In the genomic region with DNA sequence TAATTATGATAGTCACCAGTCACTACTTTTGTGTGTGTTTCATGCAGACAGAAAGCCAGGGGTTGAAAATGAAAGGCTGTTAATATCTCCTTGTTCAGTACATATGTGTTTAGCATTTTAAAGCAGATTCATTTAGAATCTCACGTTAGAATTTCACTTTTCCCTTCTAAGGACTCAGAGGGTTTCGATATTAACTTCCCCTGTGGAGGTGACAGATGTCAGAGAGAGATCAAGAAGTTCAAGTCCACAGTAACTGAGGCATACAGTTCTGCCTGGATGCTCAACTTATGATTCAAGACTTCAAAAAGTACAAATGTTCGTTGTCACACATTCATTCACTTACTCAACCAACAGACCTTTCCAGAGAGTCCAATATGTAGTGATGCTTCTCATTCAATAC, we compare ENCODE assay signal across 11 cellular contexts.
DNase-seq lines count a peak whose midpoint lies in the region; ATAC-seq and TF ChIP-seq lines count a peak whose summit lies in the region.
"Had no signal": no experiment of that assay in that cellular context is flagged by ENCODE, and none has a peak within 500 bp of the region (broad histone marks: within the 10 kb centered on the region; RNA-seq: fewer than 3 reads in every experiment).

No MANE protein-coding gene starts in this region.

- no peak for DNase-seq in activated naive CD8-positive, alpha-beta T cell treated with anti-CD3 and anti-CD28 coated beads, Interleukin-2, amount 50 U/mL, for 24 hours
- DNase-seq in activated naive CD8-positive, alpha-beta T cell treated with anti-CD3 and anti-CD28 coated beads for 36 hours: no peak
- DNase-seq in SW 1271 (lab: John Stamatoyannopoulos, UW) (no peak), NCI-H2029 treated with DMSO at 0.1 percent for 48 hours (lab: John Stamatoyannopoulos, UW) (no peak), tibial nerve (ENCODE audit: low spot score in 2 of 2) (no peak)
- no peak for DNase-seq in activated T-helper 2 cell treated with anti-CD3 and anti-CD28 coated beads, Interferon-gamma antibody, Interleukin-2, Interleukin-4, amounts not matched to agents 10 μg/mL and 5 μg/mL and 100 μg/mL, durations not matched to agents 14 hours and 24 hours and 36 hours (ENCODE audit: low spot score)
- DNase-seq: left colon, NCI-H146 had no signal

- no peak for TF ChIP-seq EP300 in tibial nerve (IDR thresholded peaks at IDR 0.05)

- WGBS in tibial nerve, 2 donors: 71 to 82% methylated on average over 3 of the region's 3 CpGs

- H3K4me1 Mint-ChIP-seq in activated naive CD8-positive, alpha-beta T cell treated with anti-CD3 and anti-CD28 coated beads, Interleukin-2, amount 50 U/mL, for 24 hours: peaks cover 18% of the 10 kb centered on the region
- peaks cover 2% of the 10 kb centered on the region for H3K4me1 Mint-ChIP-seq in activated naive CD8-positive, alpha-beta T cell treated with anti-CD3 and anti-CD28 coated beads for 36 hours
- peaks cover 9% of the 10 kb centered on the region for H3K4me1 Mint-ChIP-seq in activated T-helper 2 cell treated with anti-CD3 and anti-CD28 coated beads, Interferon-gamma antibody, Interleukin-2, Interleukin-4, amounts not matched to agents 10 μg/mL and 5 μg/mL and 100 μg/mL, durations not matched to agents 14 hours and 24 hours and 36 hours (ENCODE audit: low read depth)

- H3K9me3 Mint-ChIP-seq in activated naive CD8-positive, alpha-beta T cell treated with anti-CD3 and anti-CD28 coated beads, Interleukin-2, amount 50 U/mL, for 24 hours: no peaks in the 10 kb centered on the region
- H3K9me3 Mint-ChIP-seq in activated naive CD8-positive, alpha-beta T cell treated with anti-CD3 and anti-CD28 coated beads for 36 hours: no peaks in the 10 kb centered on the region
- H3K9me3 Mint-ChIP-seq in activated T-helper 2 cell treated with anti-CD3 and anti-CD28 coated beads, Interferon-gamma antibody, Interleukin-2, Interleukin-4, amounts not matched to agents 10 μg/mL and 5 μg/mL and 100 μg/mL, durations not matched to agents 14 hours and 24 hours and 36 hours: no peaks in the 10 kb centered on the region
- H3K9me3 Mint-ChIP-seq: neural progenitor cell had no signal

- peaks cover 0 to 24% (median 6%) of the 10 kb centered on the region in 4 donors for H3K4me1 ChIP-seq in tibial nerve

- no peaks in the 10 kb centered on the region for H3K27me3 ChIP-seq in tibial nerve
- H3K27me3 ChIP-seq: neural progenitor cell had no signal

- no peak overlapping the region for H3K27ac ChIP-seq in tibial nerve
- H3K27ac ChIP-seq: neural progenitor cell had no signal

- H3K27ac Mint-ChIP-seq in activated naive CD8-positive, alpha-beta T cell treated with anti-CD3 and anti-CD28 coated beads, Interleukin-2, amount 50 U/mL, for 24 hours: peak overlapping the region; percentile 7
- H3K27ac Mint-ChIP-seq in activated naive CD8-positive, alpha-beta T cell treated with anti-CD3 and anti-CD28 coated beads for 36 hours: no peak overlapping the region
- no peak overlapping the region for H3K27ac Mint-ChIP-seq in activated T-helper 2 cell treated with anti-CD3 and anti-CD28 coated beads, Interferon-gamma antibody, Interleukin-2, Interleukin-4, amounts not matched to agents 10 μg/mL and 5 μg/mL and 100 μg/mL, durations not matched to agents 14 hours and 24 hours and 36 hours
- H3K27ac Mint-ChIP-seq: neural progenitor cell had no signal

- intact Hi-C loops in activated T-helper 2 cell treated with anti-CD3 and anti-CD28 coated beads, Interferon-gamma antibody, Interleukin-2, Interleukin-4, amounts not matched to agents 10 μg/mL and 5 μg/mL and 100 μg/mL, durations not matched to agents 14 hours and 24 hours and 36 hours (cut with micrococcal nuclease): no loop called here

- H3K9me3 ChIP-seq in tibial nerve: no peaks in the 10 kb centered on the region

- no peak for TF ChIP-seq POLR2A in tibial nerve (IDR thresholded peaks at IDR 0.05)

- no peak overlapping the region for H3K4me3 ChIP-seq in tibial nerve
- H3K4me3 ChIP-seq: neural progenitor cell had no signal

- peaks cover 4% of the 10 kb centered on the region for H3K27me3 Mint-ChIP-seq in activated naive CD8-positive, alpha-beta T cell treated with anti-CD3 and anti-CD28 coated beads, Interleukin-2, amount 50 U/mL, for 24 hours
- no peaks in the 10 kb centered on the region for H3K27me3 Mint-ChIP-seq in activated naive CD8-positive, alpha-beta T cell treated with anti-CD3 and anti-CD28 coated beads for 36 hours
- peaks cover 4% of the 10 kb centered on the region for H3K27me3 Mint-ChIP-seq in activated T-helper 2 cell treated with anti-CD3 and anti-CD28 coated beads, Interferon-gamma antibody, Interleukin-2, Interleukin-4, amounts not matched to agents 10 μg/mL and 5 μg/mL and 100 μg/mL, durations not matched to agents 14 hours and 24 hours and 36 hours (ENCODE audit: low read depth)

- no peaks in the 10 kb centered on the region for H3K36me3 ChIP-seq in tibial nerve
- H3K36me3 ChIP-seq: neural progenitor cell had no signal

- TF ChIP-seq CTCF in tibial nerve (IDR thresholded peaks at IDR 0.05): no peak

- ATAC-seq in activated naive CD8-positive, alpha-beta T cell treated with anti-CD3 and anti-CD28 coated beads, Interleukin-2, amount 50 U/mL, for 24 hours: peak; percentile 59
- peak; percentile 65 for ATAC-seq in GM21576 (IDR thresholded peaks at IDR 0.05; ENCODE audit: unreplicated experiment)
- peak; percentile 44 for ATAC-seq in HG03159 (IDR thresholded peaks at IDR 0.05; ENCODE audit: unreplicated experiment)
- ATAC-seq: left colon had no signal

- no peaks in the 10 kb centered on the region for H3K36me3 Mint-ChIP-seq in activated naive CD8-positive, alpha-beta T cell treated with anti-CD3 and anti-CD28 coated beads, Interleukin-2, amount 50 U/mL, for 24 hours (ENCODE audit: low read depth)
- H3K36me3 Mint-ChIP-seq in activated naive CD8-positive, alpha-beta T cell treated with anti-CD3 and anti-CD28 coated beads for 36 hours: no peaks in the 10 kb centered on the region
- no peaks in the 10 kb centered on the region for H3K36me3 Mint-ChIP-seq in activated T-helper 2 cell treated with anti-CD3 and anti-CD28 coated beads, Interferon-gamma antibody, Interleukin-2, Interleukin-4, amounts not matched to agents 10 μg/mL and 5 μg/mL and 100 μg/mL, durations not matched to agents 14 hours and 24 hours and 36 hours (ENCODE audit: low read depth)
- H3K36me3 Mint-ChIP-seq: neural progenitor cell had no signal

- H3K4me3 Mint-ChIP-seq in activated naive CD8-positive, alpha-beta T cell treated with anti-CD3 and anti-CD28 coated beads, Interleukin-2, amount 50 U/mL, for 24 hours: no peak overlapping the region
- H3K4me3 Mint-ChIP-seq in activated naive CD8-positive, alpha-beta T cell treated with anti-CD3 and anti-CD28 coated beads for 36 hours: no peak overlapping the region
- no peak overlapping the region for H3K4me3 Mint-ChIP-seq in activated T-helper 2 cell treated with anti-CD3 and anti-CD28 coated beads, Interferon-gamma antibody, Interleukin-2, Interleukin-4, amounts not matched to agents 10 μg/mL and 5 μg/mL and 100 μg/mL, durations not matched to agents 14 hours and 24 hours and 36 hours (ENCODE audit: low read depth)
- H3K4me3 Mint-ChIP-seq: neural progenitor cell had no signal
